1 cellular context compared by ENCODE assay signal in genomic region chr12:57552306-57552651, GRCh38.
TF ChIP-seq lines count a peak whose summit lies in the region.

No MANE protein-coding gene starts in this region.

TF ChIP-seq in H1, 55 proteins besides CTCF, POLR2A, EP300 and RAD21:
- TF ChIP-seq SIX5 (IDR thresholded peaks at IDR 0.05; ENCODE audit: low read depth, low read length) (no peak), EGR1 (IDR thresholded peaks at IDR 0.05; ENCODE audit: borderline replicate concordance, low read depth, low read length) (no peak), JUN (IDR thresholded peaks at IDR 0.05; ENCODE audit: low read depth, low read length) (no peak), TEAD4 (IDR thresholded peaks at IDR 0.05; ENCODE audit: low read depth, low read length) (no peak), TAF7 (optimal IDR thresholded peaks at IDR 0.05; ENCODE audit: borderline replicate concordance, low read depth, low read length) (no peak), PHF8 (conservative IDR thresholded peaks at IDR 0.05; ENCODE audit: low read depth, low read length) (no peak), SRF (IDR thresholded peaks at IDR 0.05; ENCODE audit: low read depth, low read length) (no peak), MAFK (IDR thresholded peaks at IDR 0.05; ENCODE audit: low read depth, low read length) (no peak), NANOG (IDR thresholded peaks at IDR 0.05; ENCODE audit: insufficient read depth, low read depth, low read length, poor library complexity, severe bottlenecking) (no peak), SP2 (IDR thresholded peaks at IDR 0.05; ENCODE audit: low read length) (no peak), SP4 (IDR thresholded peaks at IDR 0.05; ENCODE audit: low read length) (no peak), CHD1 (IDR thresholded peaks at IDR 0.05; ENCODE audit: low read depth, low read length) (no peak), SIRT6 (IDR thresholded peaks at IDR 0.05; ENCODE audit: low read length) (no peak), RFX5 (IDR thresholded peaks at IDR 0.05; ENCODE audit: borderline replicate concordance, low read depth, low read length) (no peak), KDM5A (IDR thresholded peaks at IDR 0.05; ENCODE audit: low read length) (no peak), RBBP5 (IDR thresholded peaks at IDR 0.05; ENCODE audit: borderline replicate concordance, low read depth, low read length) (no peak)
- TF ChIP-seq, protein P1, sequence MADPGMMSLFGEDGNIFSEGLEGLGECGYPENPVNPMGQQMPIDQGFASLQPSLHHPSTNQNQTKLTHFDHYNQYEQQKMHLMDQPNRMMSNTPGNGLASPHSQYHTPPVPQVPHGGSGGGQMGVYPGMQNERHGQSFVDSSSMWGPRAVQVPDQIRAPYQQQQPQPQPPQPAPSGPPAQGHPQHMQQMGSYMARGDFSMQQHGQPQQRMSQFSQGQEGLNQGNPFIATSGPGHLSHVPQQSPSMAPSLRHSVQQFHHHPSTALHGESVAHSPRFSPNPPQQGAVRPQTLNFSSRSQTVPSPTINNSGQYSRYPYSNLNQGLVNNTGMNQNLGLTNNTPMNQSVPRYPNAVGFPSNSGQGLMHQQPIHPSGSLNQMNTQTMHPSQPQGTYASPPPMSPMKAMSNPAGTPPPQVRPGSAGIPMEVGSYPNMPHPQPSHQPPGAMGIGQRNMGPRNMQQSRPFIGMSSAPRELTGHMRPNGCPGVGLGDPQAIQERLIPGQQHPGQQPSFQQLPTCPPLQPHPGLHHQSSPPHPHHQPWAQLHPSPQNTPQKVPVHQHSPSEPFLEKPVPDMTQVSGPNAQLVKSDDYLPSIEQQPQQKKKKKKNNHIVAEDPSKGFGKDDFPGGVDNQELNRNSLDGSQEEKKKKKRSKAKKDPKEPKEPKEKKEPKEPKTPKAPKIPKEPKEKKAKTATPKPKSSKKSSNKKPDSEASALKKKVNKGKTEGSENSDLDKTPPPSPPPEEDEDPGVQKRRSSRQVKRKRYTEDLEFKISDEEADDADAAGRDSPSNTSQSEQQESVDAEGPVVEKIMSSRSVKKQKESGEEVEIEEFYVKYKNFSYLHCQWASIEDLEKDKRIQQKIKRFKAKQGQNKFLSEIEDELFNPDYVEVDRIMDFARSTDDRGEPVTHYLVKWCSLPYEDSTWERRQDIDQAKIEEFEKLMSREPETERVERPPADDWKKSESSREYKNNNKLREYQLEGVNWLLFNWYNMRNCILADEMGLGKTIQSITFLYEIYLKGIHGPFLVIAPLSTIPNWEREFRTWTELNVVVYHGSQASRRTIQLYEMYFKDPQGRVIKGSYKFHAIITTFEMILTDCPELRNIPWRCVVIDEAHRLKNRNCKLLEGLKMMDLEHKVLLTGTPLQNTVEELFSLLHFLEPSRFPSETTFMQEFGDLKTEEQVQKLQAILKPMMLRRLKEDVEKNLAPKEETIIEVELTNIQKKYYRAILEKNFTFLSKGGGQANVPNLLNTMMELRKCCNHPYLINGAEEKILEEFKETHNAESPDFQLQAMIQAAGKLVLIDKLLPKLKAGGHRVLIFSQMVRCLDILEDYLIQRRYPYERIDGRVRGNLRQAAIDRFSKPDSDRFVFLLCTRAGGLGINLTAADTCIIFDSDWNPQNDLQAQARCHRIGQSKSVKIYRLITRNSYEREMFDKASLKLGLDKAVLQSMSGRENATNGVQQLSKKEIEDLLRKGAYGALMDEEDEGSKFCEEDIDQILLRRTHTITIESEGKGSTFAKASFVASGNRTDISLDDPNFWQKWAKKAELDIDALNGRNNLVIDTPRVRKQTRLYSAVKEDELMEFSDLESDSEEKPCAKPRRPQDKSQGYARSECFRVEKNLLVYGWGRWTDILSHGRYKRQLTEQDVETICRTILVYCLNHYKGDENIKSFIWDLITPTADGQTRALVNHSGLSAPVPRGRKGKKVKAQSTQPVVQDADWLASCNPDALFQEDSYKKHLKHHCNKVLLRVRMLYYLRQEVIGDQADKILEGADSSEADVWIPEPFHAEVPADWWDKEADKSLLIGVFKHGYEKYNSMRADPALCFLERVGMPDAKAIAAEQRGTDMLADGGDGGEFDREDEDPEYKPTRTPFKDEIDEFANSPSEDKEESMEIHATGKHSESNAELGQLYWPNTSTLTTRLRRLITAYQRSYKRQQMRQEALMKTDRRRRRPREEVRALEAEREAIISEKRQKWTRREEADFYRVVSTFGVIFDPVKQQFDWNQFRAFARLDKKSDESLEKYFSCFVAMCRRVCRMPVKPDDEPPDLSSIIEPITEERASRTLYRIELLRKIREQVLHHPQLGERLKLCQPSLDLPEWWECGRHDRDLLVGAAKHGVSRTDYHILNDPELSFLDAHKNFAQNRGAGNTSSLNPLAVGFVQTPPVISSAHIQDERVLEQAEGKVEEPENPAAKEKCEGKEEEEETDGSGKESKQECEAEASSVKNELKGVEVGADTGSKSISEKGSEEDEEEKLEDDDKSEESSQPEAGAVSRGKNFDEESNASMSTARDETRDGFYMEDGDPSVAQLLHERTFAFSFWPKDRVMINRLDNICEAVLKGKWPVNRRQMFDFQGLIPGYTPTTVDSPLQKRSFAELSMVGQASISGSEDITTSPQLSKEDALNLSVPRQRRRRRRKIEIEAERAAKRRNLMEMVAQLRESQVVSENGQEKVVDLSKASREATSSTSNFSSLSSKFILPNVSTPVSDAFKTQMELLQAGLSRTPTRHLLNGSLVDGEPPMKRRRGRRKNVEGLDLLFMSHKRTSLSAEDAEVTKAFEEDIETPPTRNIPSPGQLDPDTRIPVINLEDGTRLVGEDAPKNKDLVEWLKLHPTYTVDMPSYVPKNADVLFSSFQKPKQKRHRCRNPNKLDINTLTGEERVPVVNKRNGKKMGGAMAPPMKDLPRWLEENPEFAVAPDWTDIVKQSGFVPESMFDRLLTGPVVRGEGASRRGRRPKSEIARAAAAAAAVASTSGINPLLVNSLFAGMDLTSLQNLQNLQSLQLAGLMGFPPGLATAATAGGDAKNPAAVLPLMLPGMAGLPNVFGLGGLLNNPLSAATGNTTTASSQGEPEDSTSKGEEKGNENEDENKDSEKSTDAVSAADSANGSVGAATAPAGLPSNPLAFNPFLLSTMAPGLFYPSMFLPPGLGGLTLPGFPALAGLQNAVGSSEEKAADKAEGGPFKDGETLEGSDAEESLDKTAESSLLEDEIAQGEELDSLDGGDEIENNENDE (IDR thresholded peaks at IDR 0.05; ENCODE audit: insufficient replicate concordance, low read length), result no peak
